ENCODE assay signal across 22 cellular contexts in genomic region chr1:182771187-182771984, GRCh38. TPM values are rescaled to one million over a fixed set of nuclear protein-coding genes. Genes with fewer than 3 reads are reported as not detected.
DNase-seq lines count a peak whose midpoint lies in the region; ATAC-seq, FAIRE-seq and TF ChIP-seq lines count a peak whose summit lies in the region.
"Had no signal": no experiment of that assay in that cellular context is flagged by ENCODE, and none has a peak within 500 bp of the region (broad histone marks: within the 10 kb centered on the region; RNA-seq: fewer than 3 reads in every experiment).

No MANE protein-coding gene starts in this region.

- no peak overlapping the region for H3K4ac ChIP-seq in H9 (ENCODE audit: low read depth, low read length)

- H3K79me1 ChIP-seq in H9 (ENCODE audit: insufficient read depth, low read depth, low read length, poor library complexity, severe bottlenecking) = no peaks in the 10 kb centered on the region

- H3K56ac ChIP-seq in H9 (ENCODE audit: insufficient read length, low read depth, low read length) = no peak overlapping the region

- H3K36me3 Mint-ChIP-seq in H9 (ENCODE audit: insufficient read depth in 1 of 3, low read depth in 3 of 3) (no peaks in the 10 kb centered on the region), astrocyte (ENCODE audit: low read depth, unreplicated experiment) (no peaks in the 10 kb centered on the region), osteocyte (ENCODE audit: unreplicated experiment) (no peaks in the 10 kb centered on the region)
- H3K36me3 Mint-ChIP-seq in T-helper 2 cell treated with Interferon-gamma antibody and Interleukin-4, amounts not matched to agents 5 μg/mL and 100 μg/mL, for 36 hours (ENCODE audit: low read depth) = no peaks in the 10 kb centered on the region
- H3K36me3 Mint-ChIP-seq: activated naive CD8-positive, alpha-beta T cell; memory B cell; stimulated activated memory B cell treated with anti-CD40 and anti-IgM and Interleukin-4, amounts not matched to agents 10 μg/mL and 1 μg/mL and 100 μg/mL, for 72 hours; T-cell had no signal

- no peak for ATAC-seq in esophagus mucosa
- ATAC-seq: activated T-helper 17 cell treated with anti-CD3 and anti-CD28 coated beads, Interleukin-2, amount 50 U/mL, for 72 hours; effector memory CD8-positive, alpha-beta T cell; naive thymus-derived CD4-positive, alpha-beta T cell; stimulated activated memory B cell treated with anti-CD40 and anti-IgM and Interleukin-4, amounts not matched to agents 10 μg/mL and 1 μg/mL and 100 μg/mL, for 72 hours; T-cell had no signal

- no peak overlapping the region for H2AK5ac ChIP-seq in H9 (ENCODE audit: insufficient read length, low read length)

- no peak overlapping the region for H4K8ac ChIP-seq in H9 (replicated peaks; ENCODE audit: insufficient read length, low read depth, low read length)

- H2BK20ac ChIP-seq in H9 (ENCODE audit: low read depth, low read length, poor library complexity, severe bottlenecking) = no peak overlapping the region

- no peak overlapping the region for H3K9ac ChIP-seq in H9 (ENCODE audit: extremely low read depth, insufficient read length, low read length)
- H3K9ac ChIP-seq in astrocyte (ENCODE audit: low read length) = no peak overlapping the region
- H3K9ac ChIP-seq: parathyroid adenoma had no signal

- no peak overlapping the region for H3T11ph ChIP-seq in H9 (ENCODE audit: low read length)

- H3K4me1 Mint-ChIP-seq in H9 = peaks cover 15 to 18% of the 10 kb centered on the region in 2 experiments
- H3K4me1 Mint-ChIP-seq in astrocyte (ENCODE audit: low read depth, unreplicated experiment) = no peaks in the 10 kb centered on the region
- H3K4me1 Mint-ChIP-seq in osteocyte (ENCODE audit: unreplicated experiment) = peaks cover 3% of the 10 kb centered on the region
- no peaks in the 10 kb centered on the region for H3K4me1 Mint-ChIP-seq in T-helper 2 cell treated with Interferon-gamma antibody and Interleukin-4, amounts not matched to agents 5 μg/mL and 100 μg/mL, for 36 hours (ENCODE audit: low read depth)
- H3K4me1 Mint-ChIP-seq: activated CD4-positive, alpha-beta T cell treated with anti-CD3 and anti-CD28 coated beads, Interleukin-2, amount 10 ng/mL, durations not matched to agents 24 days and 14 days; activated T-helper 17 cell treated with anti-CD3 and anti-CD28 coated beads, Interleukin-2, amount 50 U/mL, for 72 hours; memory B cell; naive thymus-derived CD4-positive, alpha-beta T cell; stimulated activated memory B cell treated with anti-CD40 and anti-IgM and Interleukin-4, amounts not matched to agents 10 μg/mL and 1 μg/mL and 100 μg/mL, for 72 hours; T-cell had no signal

- H3K23me2 ChIP-seq in H9 (ENCODE audit: insufficient read length, low read depth, low read length, poor library complexity, severe bottlenecking) = no peaks in the 10 kb centered on the region

- H3K27me3 ChIP-seq in H9 (ENCODE audit: insufficient read depth, low read length) (no peaks in the 10 kb centered on the region), astrocyte (ENCODE audit: insufficient read depth, low read length) (no peaks in the 10 kb centered on the region)

- no peak overlapping the region for H2BK15ac ChIP-seq in H9 (ENCODE audit: low read depth, low read length)

- no peak overlapping the region for H2BK120ac ChIP-seq in H9 (ENCODE audit: low read depth, low read length, poor library complexity, severe bottlenecking)

- no peak for FAIRE-seq in astrocyte (lab: Jason Lieb, UNC)
- FAIRE-seq: colon had no signal

- no peaks in the 10 kb centered on the region; the same call in none of the 2 replicates for H3K27me3 Mint-ChIP-seq in H9 (ENCODE audit: low read depth)
- H3K27me3 Mint-ChIP-seq in astrocyte (ENCODE audit: low read depth, unreplicated experiment) = peaks cover 12% of the 10 kb centered on the region
- peaks cover 46% of the 10 kb centered on the region for H3K27me3 Mint-ChIP-seq in osteocyte (ENCODE audit: unreplicated experiment)
- peaks cover 17% of the 10 kb centered on the region for H3K27me3 Mint-ChIP-seq in T-helper 2 cell treated with Interferon-gamma antibody and Interleukin-4, amounts not matched to agents 5 μg/mL and 100 μg/mL, for 36 hours (ENCODE audit: low read depth)

- H3K27ac ChIP-seq in H9 (ENCODE audit: insufficient read length, low read depth, low read length) = no peak overlapping the region
- H3K27ac ChIP-seq in astrocyte (ENCODE audit: low read depth, low read length) = no peak overlapping the region
- H3K27ac ChIP-seq: parathyroid adenoma, thoracic aorta had no signal

- no peak overlapping the region for H4K5ac ChIP-seq in H9 (ENCODE audit: insufficient read length, low read depth, low read length)

- no peaks in the 10 kb centered on the region for H3K4me1 ChIP-seq in H9 (ENCODE audit: insufficient read depth, low read length)
- H3K4me1 ChIP-seq in astrocyte (ENCODE audit: insufficient read depth, low read length) = no peaks in the 10 kb centered on the region
- H3K4me1 ChIP-seq: parathyroid adenoma had no signal

- no peak overlapping the region for H3K18ac ChIP-seq in H9 (ENCODE audit: insufficient read length, low read depth, low read length)

- no peak for DNase-seq in H9
- no peak for DNase-seq in astrocyte (ENCODE audit: low read depth)
- no peak for DNase-seq in fibroblast of the aortic adventitia (ENCODE audit: low read depth)
- no peak for DNase-seq in osteocyte (ENCODE audit: extremely low spot score, unreplicated experiment)
- DNase-seq in T-helper 2 cell treated with Interferon-gamma antibody and Interleukin-4, amounts not matched to agents 5 μg/mL and 100 μg/mL, for 36 hours (ENCODE audit: low spot score) = no peak
- DNase-seq in AG08395 (ENCODE audit: low spot score) = no peak
- DNase-seq: activated CD4-positive, alpha-beta T cell treated with anti-CD3 and anti-CD28 coated beads, Interleukin-2, amount 10 ng/mL, durations not matched to agents 24 days and 14 days; effector memory CD8-positive, alpha-beta T cell; HCEC 1CT; hippocampal formation; naive thymus-derived CD4-positive, alpha-beta T cell; NCI-H526 treated with DMSO at 0.1 percent for 48 hours; SHP77 treated with DMSO at 0.1 percent for 48 hours; T-cell had no signal

- H2BK12ac ChIP-seq in H9 (ENCODE audit: insufficient read length, low read depth, low read length) = no peak overlapping the region

- H3K4me3 Mint-ChIP-seq in H9 (no peak overlapping the region), astrocyte (ENCODE audit: unreplicated experiment) (no peak overlapping the region), osteocyte (ENCODE audit: unreplicated experiment) (no peak overlapping the region)
- H3K4me3 Mint-ChIP-seq in T-helper 2 cell treated with Interferon-gamma antibody and Interleukin-4, amounts not matched to agents 5 μg/mL and 100 μg/mL, for 36 hours = no peak overlapping the region
- H3K4me3 Mint-ChIP-seq: activated CD4-positive, alpha-beta T cell treated with anti-CD3 and anti-CD28 coated beads, Interleukin-2, amount 10 ng/mL, durations not matched to agents 24 days and 14 days; activated naive CD8-positive, alpha-beta T cell; activated T-helper 17 cell treated with anti-CD3 and anti-CD28 coated beads, Interleukin-2, amount 50 U/mL, for 72 hours; effector memory CD8-positive, alpha-beta T cell; memory B cell; naive thymus-derived CD4-positive, alpha-beta T cell; stimulated activated memory B cell treated with anti-CD40 and anti-IgM and Interleukin-4, amounts not matched to agents 10 μg/mL and 1 μg/mL and 100 μg/mL, for 72 hours; T-cell had no signal

- H2AFZ ChIP-seq in H9 (ENCODE audit: low read length) (no peak overlapping the region), astrocyte (ENCODE audit: low read depth, low read length) (no peak overlapping the region)
- H2AFZ ChIP-seq: parathyroid adenoma had no signal

- H4K91ac ChIP-seq in H9 (ENCODE audit: insufficient read length, low read depth, low read length) = no peak overlapping the region

- H3K79me2 ChIP-seq in H9 (ENCODE audit: insufficient read depth, low read length) (no peaks in the 10 kb centered on the region), astrocyte (ENCODE audit: insufficient read depth, low read length) (no peaks in the 10 kb centered on the region)
- H3K79me2 ChIP-seq: parathyroid adenoma had no signal

- H4K20me1 ChIP-seq in H9 (ENCODE audit: control insufficient read depth, insufficient read depth, insufficient read length) (no peaks in the 10 kb centered on the region), astrocyte (ENCODE audit: insufficient read depth, low read length) (no peaks in the 10 kb centered on the region)

- H3K9me3 Mint-ChIP-seq in H9 (no peaks in the 10 kb centered on the region), astrocyte (ENCODE audit: unreplicated experiment) (no peaks in the 10 kb centered on the region), osteocyte (ENCODE audit: unreplicated experiment) (no peaks in the 10 kb centered on the region)
- no peaks in the 10 kb centered on the region for H3K9me3 Mint-ChIP-seq in T-helper 2 cell treated with Interferon-gamma antibody and Interleukin-4, amounts not matched to agents 5 μg/mL and 100 μg/mL, for 36 hours
- H3K9me3 Mint-ChIP-seq: activated CD4-positive, alpha-beta T cell treated with anti-CD3 and anti-CD28 coated beads, Interleukin-2, amount 10 ng/mL, durations not matched to agents 24 days and 14 days; activated T-helper 17 cell treated with anti-CD3 and anti-CD28 coated beads, Interleukin-2, amount 50 U/mL, for 72 hours; effector memory CD8-positive, alpha-beta T cell; memory B cell; stimulated activated memory B cell treated with anti-CD40 and anti-IgM and Interleukin-4, amounts not matched to agents 10 μg/mL and 1 μg/mL and 100 μg/mL, for 72 hours; T-cell had no signal

- no peak overlapping the region for H3K4me2 ChIP-seq in H9 (ENCODE audit: insufficient read depth, insufficient read length, low read length)
- no peak overlapping the region for H3K4me2 ChIP-seq in astrocyte (ENCODE audit: low read length)

- no CpG with 5 or more reads among the region's 4 CpGs for WGBS in H9 (ENCODE audit: extremely low coverage, insufficient read length, low lambda C conversion rate)

- no peak overlapping the region for H2BK5ac ChIP-seq in H9 (ENCODE audit: insufficient read length, low read length)

- H3K36me3 ChIP-seq in astrocyte (ENCODE audit: insufficient read depth, low read length) = no peaks in the 10 kb centered on the region
- H3K36me3 ChIP-seq: thoracic aorta had no signal

- H3K14ac ChIP-seq in H9 (ENCODE audit: insufficient read depth, low read length) = no peak overlapping the region

- H3K4me3 ChIP-seq in astrocyte (ENCODE audit: insufficient read depth, low read depth, low read length) (no peak overlapping the region), fibroblast of the aortic adventitia (ENCODE audit: low read depth, low read length) (no peak overlapping the region)
- H3K4me3 ChIP-seq: thoracic aorta had no signal

- peak overlapping the region in 2 of 3 experiments; percentile 19 to 34; a peak in 4 of 7 replicates for H3K27ac Mint-ChIP-seq in H9
- no peak overlapping the region for H3K27ac Mint-ChIP-seq in astrocyte (ENCODE audit: unreplicated experiment)
- no peak overlapping the region for H3K27ac Mint-ChIP-seq in osteocyte (ENCODE audit: unreplicated experiment)
- H3K27ac Mint-ChIP-seq in T-helper 2 cell treated with Interferon-gamma antibody and Interleukin-4, amounts not matched to agents 5 μg/mL and 100 μg/mL, for 36 hours = no peak overlapping the region
- H3K27ac Mint-ChIP-seq: activated CD4-positive, alpha-beta T cell treated with anti-CD3 and anti-CD28 coated beads, Interleukin-2, amount 10 ng/mL, durations not matched to agents 24 days and 14 days; activated naive CD8-positive, alpha-beta T cell; activated T-helper 17 cell treated with anti-CD3 and anti-CD28 coated beads, Interleukin-2, amount 50 U/mL, for 72 hours; effector memory CD8-positive, alpha-beta T cell; memory B cell; naive thymus-derived CD4-positive, alpha-beta T cell; stimulated activated memory B cell treated with anti-CD40 and anti-IgM and Interleukin-4, amounts not matched to agents 10 μg/mL and 1 μg/mL and 100 μg/mL, for 72 hours; T-cell had no signal

- TF ChIP-seq CTCF in H9 (conservative IDR thresholded peaks at IDR 0.05) = peak; percentile 54; the same call in 2 of the 3 replicates
- TF ChIP-seq CTCF in astrocyte (IDR thresholded peaks at IDR 0.05; ENCODE audit: insufficient read depth, low read depth, low read length) = peak; percentile 6
- peak; percentile 43 for TF ChIP-seq CTCF in fibroblast of the aortic adventitia (IDR thresholded peaks at IDR 0.05; ENCODE audit: insufficient read depth, low read length)
- peak; percentile 33 for TF ChIP-seq CTCF in osteocyte (IDR thresholded peaks at IDR 0.05)

- H3K23ac ChIP-seq in H9 (ENCODE audit: insufficient read length, low read depth, low read length) = no peak overlapping the region

- H3K9me3 ChIP-seq in H9 (ENCODE audit: control insufficient read depth, low read depth, low read length) (no peaks in the 10 kb centered on the region), astrocyte (ENCODE audit: insufficient read depth, low read depth, low read length) (no peaks in the 10 kb centered on the region)
- H3K9me3 ChIP-seq: thoracic aorta had no signal

RNA-seq across cellular contexts. Expression of gene NPL, which starts 18.2 kb away (rescaled TPM):
- total RNA-seq in H9 (2021) (1.1 and 2.4 TPM in 2 replicates), astrocyte (3.3 TPM in 2 replicates), fibroblast of the aortic adventitia (ENCODE audit: low replicate concordance) (2.3 and 3.8 TPM in 2 replicates), osteocyte (4.0 and 4.2 TPM in 2 replicates), esophagus mucosa (11.5 TPM)

Comparison
In these comparisons a context has a peak if more than half of its experiments do, and no peak if none do; other contexts are left out.
1. H3K27ac Mint-ChIP-seq: peak in H9 (2 of 3); none in astrocyte (single experiment), osteocyte (single experiment) and T-helper 2 cell treated with Interferon-gamma antibody and Interleukin-4, amounts not matched to agents 5 μg/mL and 100 μg/mL, for 36 hours (single experiment).
2. Peak in every context shown above with its lines, with median percentiles within 50 percentile points of each other: CTCF ChIP-seq.